1 cellular context compared by ENCODE assay signal in genomic region chr17:77888242-77889134, GRCh38.
TF ChIP-seq lines count a peak whose summit lies in the region.

No MANE protein-coding gene starts in this region.

TF ChIP-seq in WTC11, 78 proteins besides CTCF, POLR2A, EP300 and RAD21 (continued from another document):
- TF ChIP-seq STAT6 (CRISPR knock-in tag; conservative IDR thresholded peaks at IDR 0.05; ENCODE audit: low read depth) (no peak), ZNF532 (CRISPR knock-in tag; IDR thresholded peaks at IDR 0.05; ENCODE audit: borderline replicate concordance) (no peak), TP53 (CRISPR knock-in tag; IDR thresholded peaks at IDR 0.05) (no peak), JUN (CRISPR knock-in tag; IDR thresholded peaks at IDR 0.05) (no peak), E2F4 (CRISPR knock-in tag; IDR thresholded peaks at IDR 0.05; ENCODE audit: borderline replicate concordance, low read depth) (no peak), ZNF281 (CRISPR knock-in tag; IDR thresholded peaks at IDR 0.05) (no peak)
